ENCODE assay signal across 1 cellular context in genomic region chr1:15410223-15410883, GRCh38.
TF ChIP-seq lines count a peak whose summit lies in the region.

No MANE protein-coding gene starts in this region.

TF ChIP-seq in K562, 482 proteins besides CTCF, POLR2A, EP300 and RAD21 (continued from another document):
- TF ChIP-seq PCBP2 (IDR thresholded peaks at IDR 0.05; ENCODE audit: low read depth, low read length, poor library complexity, severe bottlenecking) (no peak), ZNF431 (CRISPR knock-in tag; IDR thresholded peaks at IDR 0.05) (0 out of 2 replicates have a peak, but pooled peaks have one; percentile 56), NR1H2 (CRISPR knock-in tag; IDR thresholded peaks at IDR 0.05) (0 out of 2 replicates have a peak, but pooled peaks have one; percentile 10), ZNF282 (CRISPR knock-in tag; IDR thresholded peaks at IDR 0.05) (0 out of 2 replicates have a peak, but pooled peaks have one; percentile 3), ZNF57 (CRISPR knock-in tag; IDR thresholded peaks at IDR 0.05) (no peak), NFIC (IDR thresholded peaks at IDR 0.05) (no peak), ZZZ3 (IDR thresholded peaks at IDR 0.05) (no peak), ZBTB40 (IDR thresholded peaks at IDR 0.05) (0 out of 2 replicates have a peak, but pooled peaks have one; percentile 44), ZBTB40 (CRISPR knock-in tag; IDR thresholded peaks at IDR 0.05) (no peak), ZFX (CRISPR knock-in tag; IDR thresholded peaks at IDR 0.05) (0 out of 2 replicates have a peak, but pooled peaks have one; percentile 11), RFX1 (IDR thresholded peaks at IDR 0.05) (no peak), ZBTB7A (IDR thresholded peaks at IDR 0.05; ENCODE audit: borderline replicate concordance, control insufficient read depth, low read depth, low read length) (0 out of 2 replicates have a peak, but pooled peaks have one; percentile 20)
- TF ChIP-seq, protein P1, sequence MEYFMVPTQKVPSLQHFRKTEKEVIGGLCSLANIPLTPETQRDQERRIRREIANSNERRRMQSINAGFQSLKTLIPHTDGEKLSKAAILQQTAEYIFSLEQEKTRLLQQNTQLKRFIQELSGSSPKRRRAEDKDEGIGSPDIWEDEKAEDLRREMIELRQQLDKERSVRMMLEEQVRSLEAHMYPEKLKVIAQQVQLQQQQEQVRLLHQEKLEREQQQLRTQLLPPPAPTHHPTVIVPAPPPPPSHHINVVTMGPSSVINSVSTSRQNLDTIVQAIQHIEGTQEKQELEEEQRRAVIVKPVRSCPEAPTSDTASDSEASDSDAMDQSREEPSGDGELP (CRISPR knock-in tag; IDR thresholded peaks at IDR 0.05; ENCODE audit: borderline replicate concordance), result peak; percentile 12; the same call in 1 of the 2 replicates
TF ChIP-seq in K562: peak in this region for 8.
